ENCODE assay signal across 28 cellular contexts in the genomic region with DNA sequence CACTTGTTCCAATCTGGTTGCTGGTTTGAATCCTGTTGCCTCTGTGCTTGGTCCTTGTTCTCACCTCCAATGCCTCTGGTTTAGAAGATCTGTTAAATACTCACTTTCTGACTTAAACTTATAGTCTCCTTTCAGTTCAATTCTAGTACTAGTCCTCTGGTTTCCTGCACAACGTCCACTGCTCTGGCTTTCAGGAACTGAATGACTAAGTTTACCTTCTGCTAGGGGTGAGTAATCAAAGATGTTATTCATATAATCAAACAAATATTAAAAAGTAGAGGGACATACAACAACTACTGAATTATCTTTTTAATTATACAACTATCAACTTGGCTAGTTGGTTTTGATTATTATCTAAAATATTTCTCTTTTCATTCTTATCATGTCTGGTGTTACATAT.
"Had no signal": no experiment of that assay in that cellular context is flagged by ENCODE, and none has a peak within 500 bp of the region (broad histone marks: within the 10 kb centered on the region; RNA-seq: fewer than 3 reads in every experiment).

No MANE protein-coding gene starts in this region.

- H3K36me3 ChIP-seq: brain microvascular endothelial cell, WERI-Rb-1 had no signal

- H3K27me3 ChIP-seq: body of pancreas, brain microvascular endothelial cell had no signal

- H3K4me1 ChIP-seq: body of pancreas had no signal

- DNase-seq: activated CD4-positive, alpha-beta memory T cell treated with anti-CD3 and anti-CD28 coated beads, Interleukin-2, amount 10 ng/mL, durations not matched to agents 7 days and 5 days; activated CD4-positive, alpha-beta T cell treated with anti-CD3 and anti-CD28 coated beads for 1 hour; activated CD4-positive, alpha-beta T cell treated with anti-CD3 and anti-CD28 coated beads for 36 hours; activated CD4-positive, alpha-beta T cell treated with anti-CD3 and anti-CD28 coated beads for 48 hours; activated CD4-positive, alpha-beta T cell treated with anti-CD3 and anti-CD28 coated beads, Interleukin-2, amount 10 ng/mL, durations not matched to agents 7 days and 5 days; activated CD4-positive, alpha-beta T cell treated with anti-CD3 and anti-CD28 coated beads, Interleukin-2, amount 50 U/mL, for 48 hours; activated CD4-positive, CD25-positive, alpha-beta regulatory T cell; activated CD8-positive, alpha-beta memory T cell treated with anti-CD3 and anti-CD28 coated beads for 24 hours; activated CD8-positive, alpha-beta memory T cell treated with anti-CD3 and anti-CD28 coated beads, Interleukin-2, amount 10 ng/mL, durations not matched to agents 7 days and 5 days; activated CD8-positive, alpha-beta memory T cell treated with anti-CD3 and anti-CD28 coated beads, Interleukin-2, amount 50 U/mL, for 48 hours; activated CD8-positive, alpha-beta T cell treated with anti-CD3 and anti-CD28 coated beads, Interleukin-2, amount 10 ng/mL, durations not matched to agents 7 days and 5 days; activated effector memory CD4-positive, alpha-beta T cell treated with Interleukin-2 at 50 U/mL for 16 hours; activated gamma-delta T cell; activated naive CD4-positive, alpha-beta T cell treated with anti-CD3 and anti-CD28 coated beads, Interleukin-2, amount 10 ng/mL, durations not matched to agents 7 days and 5 days; activated naive CD4-positive, alpha-beta T cell treated with Interleukin-2 at 50 U/mL for 16 hours; activated naive CD8-positive, alpha-beta T cell treated with anti-CD3 and anti-CD28 coated beads, Interleukin-2, amount 10 ng/mL, durations not matched to agents 7 days and 5 days; activated naive CD8-positive, alpha-beta T cell treated with anti-CD3 and anti-CD28 coated beads, Interleukin-2, amount 50 U/mL, for 24 hours; activated T-cell treated with anti-CD3 and anti-CD28 coated beads, Interleukin-2, amount 50 U/mL, for 24 hours; activated T-cell treated with anti-CD3 and anti-CD28 coated beads, Interleukin-2, amount 50 U/mL, for 48 hours; aorta; body of pancreas; brain microvascular endothelial cell; central memory CD4-positive, alpha-beta T cell; SW 1271; T-helper 1 cell; T-helper 2 cell; T-helper 9 cell; WERI-Rb-1 had no signal

- H3K27ac ChIP-seq: body of pancreas, brain microvascular endothelial cell, WERI-Rb-1 had no signal

- H3K4me3 ChIP-seq: body of pancreas had no signal

- H3K9me3 ChIP-seq: body of pancreas had no signal
